ENCODE assay signal across 9 cellular contexts in genomic region chr10:96670786-96671185, GRCh38. TPM values are rescaled to one million over a fixed set of nuclear protein-coding genes. Genes with fewer than 3 reads are reported as not detected.
DNase-seq lines count a peak whose midpoint lies in the region; ATAC-seq, FAIRE-seq and TF ChIP-seq lines count a peak whose summit lies in the region.
"Had no signal": no experiment of that assay in that cellular context is flagged by ENCODE, and none has a peak within 500 bp of the region (broad histone marks: within the 10 kb centered on the region; RNA-seq: fewer than 3 reads in every experiment).

No MANE protein-coding gene starts in this region.

- intact Hi-C loops in transverse colon (cut with DNase I; ENCODE audit: low total_unique reads), result no loop called here

- H3K27ac ChIP-seq in neutrophil (peak overlapping the region; percentile 95), transverse colon (no peak overlapping the region)
- H3K27ac ChIP-seq: epithelial cell of prostate had no signal

- TF ChIP-seq POLR2A in GM12891 (IDR thresholded peaks at IDR 0.05; ENCODE audit: low read depth, low read length) (no peak), transverse colon (IDR thresholded peaks at IDR 0.05) (no peak)

- peaks cover 4% of the 10 kb centered on the region for H3K36me3 ChIP-seq in neutrophil
- H3K36me3 ChIP-seq in transverse colon, result no peaks in the 10 kb centered on the region

- no peaks in the 10 kb centered on the region for H3K27me3 ChIP-seq in neutrophil
- H3K27me3 ChIP-seq in transverse colon, result no peaks in the 10 kb centered on the region

- peak; percentile 81 for FAIRE-seq in GM12891 (lab: Jason Lieb, UNC)

- TF ChIP-seq CTCF in neutrophil (IDR thresholded peaks at IDR 0.05) (no peak), transverse colon (IDR thresholded peaks at IDR 0.05) (no peak)

- H3K4me1 ChIP-seq in neutrophil (ENCODE audit: control insufficient read depth in 1 of 2, insufficient read depth in 1 of 2, low read depth in 1 of 2, low read length in 1 of 2) (peaks cover 69 to 80% of the 10 kb centered on the region in 2 experiments), transverse colon (peaks cover 0 to 30% (median 7%) of the 10 kb centered on the region in 4 donors)

- H3K9me3 ChIP-seq in neutrophil, result no peaks in the 10 kb centered on the region
- no peaks in the 10 kb centered on the region for H3K9me3 ChIP-seq in transverse colon

- ATAC-seq in GM21447 (IDR thresholded peaks at IDR 0.05; ENCODE audit: unreplicated experiment), result no peak

- H3K4me3 ChIP-seq in neutrophil (ENCODE audit: low read depth in 1 of 2, low read length in 1 of 2), result no peak overlapping the region
- H3K4me3 ChIP-seq in transverse colon, result no peak overlapping the region

- 17 to 32% methylated on average over 1 to 4 of the region's 4 CpGs for WGBS in transverse colon (ENCODE audit: low coverage in 1 of 2), 2 donors

- in situ Hi-C loops in transverse colon (cut with MboI; ENCODE audit: low pct_ligation_motif_present in 1 of 4, low pct_unique_long_range_greater_than_20kb in 1 of 4, low sequenced_read_pairs in 3 of 4), result no loop called here

- TF ChIP-seq EP300 in transverse colon (IDR thresholded peaks at IDR 0.05; ENCODE audit: low read depth), result no peak

- DNase-seq in GM12891 (ENCODE audit: insufficient read length, low spot score) (no peak), NCI-H1417 (lab: John Stamatoyannopoulos, UW) (peak; percentile 1 to 91 (median 64)), SHP77 treated with DMSO at 0.1 percent for 48 hours (lab: John Stamatoyannopoulos, UW) (peak; percentile 75), cerebellar nuclear complex (lab: John Stamatoyannopoulos, UW) (no peak), transverse colon (no peak)
- DNase-seq: T-helper 9 cell had no signal

TF ChIP-seq in GM12891, 5 proteins besides CTCF, POLR2A, EP300 and RAD21:
- TF ChIP-seq SPI1 (IDR thresholded peaks at IDR 0.05; ENCODE audit: low read depth, low read length) (no peak), TAF1 (IDR thresholded peaks at IDR 0.05; ENCODE audit: low read depth, low read length) (no peak), PAX5 (IDR thresholded peaks at IDR 0.05; ENCODE audit: insufficient read depth, low read length, severe bottlenecking) (no peak), POLR2AphosphoS5 (IDR thresholded peaks at IDR 0.05; ENCODE audit: low read depth, low read length) (no peak), POU2F2 (IDR thresholded peaks at IDR 0.05; ENCODE audit: low read depth, low read length) (no peak)

RNA-seq across cellular contexts. Expression of gene PIK3AP1, which starts 49.5 kb away (rescaled TPM):
- 73.5 TPM for polyA plus RNA-seq in GM12891 (2012; ENCODE audit: low read depth, missing spikeins)
- total RNA-seq in transverse colon, result 10 to 100 TPM in 3 of 4 donors, 1 to 10 TPM in 1; 6.4 to 42.6 (median 16.3) TPM

Comparison
In these comparisons a context has a peak if more than half of its experiments do, and no peak if none do; other contexts are left out.
1. DNase-seq: peak in NCI-H1417 (3 of 3) and SHP77 treated with DMSO at 0.1 percent for 48 hours (single experiment); none in GM12891 (single experiment), cerebellar nuclear complex (0 of 2) and transverse colon (single experiment).